In the genomic region with DNA sequence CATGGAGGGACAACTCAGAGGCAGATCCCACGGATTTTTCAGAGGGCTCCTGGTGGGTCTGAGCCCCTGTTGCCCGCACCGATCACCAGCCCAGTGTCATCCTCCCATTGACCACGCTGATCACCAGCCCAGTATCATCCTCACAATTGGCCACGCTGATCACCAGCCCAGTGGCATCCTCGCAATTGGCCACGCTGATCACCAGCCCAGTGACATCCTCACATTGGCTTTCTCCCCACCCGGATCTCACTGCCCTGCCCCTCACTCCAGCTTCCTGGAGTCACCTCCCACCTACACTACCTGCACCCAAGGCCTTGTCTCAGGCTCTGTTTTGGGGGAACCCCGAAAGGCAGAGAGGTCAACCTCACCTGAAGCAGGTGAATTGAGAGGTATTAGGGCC, we compare ENCODE assay signal across 1 cellular context.
TF ChIP-seq lines count a peak whose summit lies in the region.

No MANE protein-coding gene starts in this region.

TF ChIP-seq in SK-N-SH, 30 proteins besides CTCF, POLR2A, EP300 and RAD21 (continued from another document):
- TF ChIP-seq, protein P1, sequence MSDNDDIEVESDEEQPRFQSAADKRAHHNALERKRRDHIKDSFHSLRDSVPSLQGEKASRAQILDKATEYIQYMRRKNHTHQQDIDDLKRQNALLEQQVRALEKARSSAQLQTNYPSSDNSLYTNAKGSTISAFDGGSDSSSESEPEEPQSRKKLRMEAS (IDR thresholded peaks at IDR 0.05; ENCODE audit: low read depth), result no peak
- no peak for TF ChIP-seq TAF1 (IDR thresholded peaks at IDR 0.05; ENCODE audit: borderline replicate concordance, low read depth, low read length)
- no peak for TF ChIP-seq GATA2 (CRISPR knock-in tag; IDR thresholded peaks at IDR 0.05)
- TF ChIP-seq MEF2A (IDR thresholded peaks at IDR 0.05; ENCODE audit: borderline replicate concordance, low read depth), result no peak
